Comparison of ENCODE assay signal across 8 cellular contexts in genomic region chr4:98446499-98447375, GRCh38.
DNase-seq lines count a peak whose midpoint lies in the region; ATAC-seq and TF ChIP-seq lines count a peak whose summit lies in the region.

No MANE protein-coding gene starts in this region.

- peak; percentile 83 for ATAC-seq in GM18907 (IDR thresholded peaks at IDR 0.05; ENCODE audit: unreplicated experiment)
- peak; percentile 63 for ATAC-seq in HG03060 (IDR thresholded peaks at IDR 0.05; ENCODE audit: low read depth, unreplicated experiment)
- ATAC-seq in T-cell (replicated peaks in 1 of 4) = peak; percentile 87 to 94 (median 92)

- POLR2A ChIA-PET in T-cell (lab: Charles Lee) = no interaction called here

- no peaks in the 10 kb centered on the region for H3K4me1 ChIP-seq in prostate gland (replicated peaks)

- no peaks in the 10 kb centered on the region for H3K9me3 Mint-ChIP-seq in T-cell

- peak overlapping the region; percentile 4 to 41 for H3K27ac ChIP-seq in prostate gland

- H3K4me1 Mint-ChIP-seq in T-cell = peaks cover 39 to 42% (median 42%) of the 10 kb centered on the region in 3 donors

- H3K27me3 Mint-ChIP-seq in T-cell = no peaks in the 10 kb centered on the region

- peak overlapping the region; percentile 86 for H3K27ac Mint-ChIP-seq in T-cell

- H3K36me3 Mint-ChIP-seq in T-cell = peaks cover 18% of the 10 kb centered on the region

- no peaks in the 10 kb centered on the region for H3K9me3 ChIP-seq in prostate gland

- peak overlapping the region; percentile 46 to 60 (median 60) for H3K4me3 Mint-ChIP-seq in T-cell

- no peak for TF ChIP-seq CTCF in prostate gland (IDR thresholded peaks at IDR 0.05)

- WGBS in prostate gland = 68% methylated on average over 10 of the region's 10 CpGs

- intact Hi-C loops in prostate gland (cut with DNase I) = no loop called here

- no peak overlapping the region for H3K4me3 ChIP-seq in prostate gland

- DNase-seq in T-cell (peak in 33 of 34 experiments; percentile 25 to 74 (median 52)), astrocyte of the hippocampus (ENCODE audit: low read depth, low spot score) (peak; percentile 90), prostate gland (ENCODE audit: low spot score) (no peak), NCI-H446 treated with DMSO at 0.1 percent for 48 hours (lab: John Stamatoyannopoulos, UW) (no peak), NCI-H187 (lab: John Stamatoyannopoulos, UW) (no peak), RPMI8226 (no peak)

- no peaks in the 10 kb centered on the region for H3K36me3 ChIP-seq in prostate gland

- H3K27me3 ChIP-seq in prostate gland (replicated peaks; ENCODE audit: insufficient read depth) = no peaks in the 10 kb centered on the region

- TF ChIP-seq POLR2A in prostate gland (IDR thresholded peaks at IDR 0.05) = no peak

- CTCF ChIA-PET in T-cell (lab: Charles Lee) = interaction anchor here in 1 of 2 donors (0.5 to 0.7 kb wide), 3 partner anchors 21 to 532 kb away, joined by 3 to 8 read pairs (median 4); no protein-coding TSS in a partner anchor

Comparison
In these comparisons a context has a peak if more than half of its experiments do, and no peak if none do; other contexts are left out.
1. DNase-seq: peak in T-cell (33 of 34) and astrocyte of the hippocampus (single experiment); none in prostate gland (single experiment), NCI-H446 treated with DMSO at 0.1 percent for 48 hours (single experiment), NCI-H187 (0 of 2) and RPMI8226 (single experiment).
2. Peak in every context shown above with its lines, with median percentiles within 50 percentile points of each other: ATAC-seq.